ENCODE assay signal across 9 cellular contexts in the genomic region with DNA sequence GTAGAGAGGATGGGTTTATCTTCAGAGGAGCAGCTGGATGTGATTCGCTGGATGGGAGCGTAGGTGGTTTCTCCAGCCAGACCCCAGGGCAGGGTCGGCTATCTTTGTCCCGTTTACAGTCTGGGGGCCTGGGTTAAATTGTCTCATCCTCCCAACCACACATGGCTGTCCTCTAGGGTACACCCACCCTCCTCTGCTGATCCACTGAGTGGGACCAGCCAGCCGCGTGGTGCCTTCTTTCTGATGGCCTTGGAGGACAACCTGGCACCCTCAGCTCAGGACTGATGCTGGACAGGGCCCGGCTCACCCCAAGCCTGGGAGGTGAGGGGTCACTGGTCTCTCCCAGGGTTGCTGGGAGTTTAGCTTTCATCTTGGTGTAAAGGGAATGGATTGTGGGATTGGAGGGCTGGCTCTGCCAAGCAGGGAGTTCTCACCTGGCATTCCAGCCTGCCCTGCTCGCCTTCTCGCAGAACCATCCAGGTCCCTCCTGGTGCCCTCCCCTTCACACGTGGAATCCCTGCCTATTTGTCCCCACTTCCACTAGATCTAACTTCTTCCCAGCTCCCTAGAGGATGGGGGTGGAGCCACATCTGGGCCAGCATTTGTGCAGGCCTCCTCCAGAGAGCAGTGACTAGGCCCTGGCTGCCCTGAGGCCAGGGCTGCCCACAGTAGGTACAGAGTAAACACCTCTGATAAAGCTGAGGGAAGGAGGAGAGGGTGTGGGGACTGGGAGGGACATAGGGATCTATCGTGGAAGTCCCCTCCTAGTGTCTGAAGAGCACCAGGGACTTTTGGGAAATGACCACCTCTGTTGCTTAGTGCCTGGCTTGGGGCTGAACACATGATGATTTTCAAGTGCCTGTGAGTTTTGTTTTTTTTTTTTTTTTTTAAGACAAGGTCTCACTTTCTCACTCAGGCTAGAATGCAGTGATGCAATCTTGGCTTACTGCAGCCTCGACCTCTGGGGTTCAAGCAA. TPM values are rescaled to one million over a fixed set of nuclear protein-coding genes. Genes with fewer than 3 reads are reported as not detected.
DNase-seq lines count a peak whose midpoint lies in the region; ATAC-seq, FAIRE-seq and TF ChIP-seq lines count a peak whose summit lies in the region.
"Had no signal": no experiment of that assay in that cellular context is flagged by ENCODE, and none has a peak within 500 bp of the region (broad histone marks: within the 10 kb centered on the region; RNA-seq: fewer than 3 reads in every experiment).

No MANE protein-coding gene starts in this region.

- no peak for TF ChIP-seq POLR2A in K562 (conservative IDR thresholded peaks at IDR 0.05)

- H3K9me3 ChIP-seq in K562 (replicated peaks; ENCODE audit: control insufficient read depth, insufficient read depth, low read depth, low read length) (no peaks in the 10 kb centered on the region), lung (ENCODE audit: control insufficient read depth in 2 of 2, insufficient read depth in 1 of 2, low read length in 1 of 2) (no peaks in the 10 kb centered on the region)

- H3K9me1 ChIP-seq in K562 (ENCODE audit: control insufficient read depth, insufficient read depth, low read length): peaks cover 6% of the 10 kb centered on the region

- peaks cover 38% of the 10 kb centered on the region for H3K79me2 ChIP-seq in K562 (ENCODE audit: control insufficient read depth, insufficient read depth, low read length)

- H4K20me1 ChIP-seq in K562 (replicated peaks; ENCODE audit: control insufficient read depth, insufficient read depth, low read length): no peaks in the 10 kb centered on the region; the same call in 1 of the 2 replicates

- POLR2A ChIA-PET in HEK293T (lab: Yijun Ruan, JAX) (interaction anchor here (1.4 to 1.7 kb wide), 2 partner anchors 88 to 114 kb away, joined by 3 to 4 read pairs; partner anchors contain the start of gene UQCC2), K562 (lab: Yijun Ruan, JAX) (interaction anchor here (0.7 to 1.8 kb wide), 9 partner anchors 9 to 1677 kb away, joined by 3 to 5 read pairs (median 4); no protein-coding TSS in a partner anchor)

- 45% methylated on average over 12 of the region's 12 CpGs for WGBS in K562 (ENCODE audit: insufficient coverage, low coverage, missing lambda C conversion rate)
- WGBS in lung, 2 donors: 47 to 73% methylated on average over 12 of the region's 12 CpGs

- TF ChIP-seq CTCF in K562 (IDR thresholded peaks at IDR 0.05 in 2 of 3, conservative IDR thresholded peaks at IDR 0.05 in 1 of 3; ENCODE audit: insufficient read depth in 2 of 3, low read depth in 1 of 3, low read length in 3 of 3): no peak
- TF ChIP-seq CTCF in lung (IDR thresholded peaks at IDR 0.05; ENCODE audit: control extremely low read depth, extremely low read depth): no peak

- peaks cover 37% of the 10 kb centered on the region; the same call in 2 of the 3 replicates for H3K36me3 ChIP-seq in K562 (ENCODE audit: control insufficient read depth, insufficient read depth, low read length)
- peaks cover 0 to 4% of the 10 kb centered on the region in 2 donors for H3K36me3 ChIP-seq in lung (ENCODE audit: control insufficient read depth in 2 of 2, insufficient read depth in 2 of 2, low read length in 2 of 2)
- H3K36me3 ChIP-seq: cardiac muscle cell had no signal

- H3K27ac ChIP-seq in K562 (ENCODE audit: extremely low read depth, low read depth, low read length) (no peak overlapping the region), lung (ENCODE audit: low read depth in 1 of 2, low read length in 1 of 2) (peak overlapping the region in 1 of 2 donors; percentile 96)
- H3K27ac ChIP-seq: cardiac muscle cell had no signal

- peak overlapping the region; percentile 81 to 98 for H3K9ac ChIP-seq in K562 (ENCODE audit: insufficient read depth in 1 of 2, low read depth in 2 of 2, low read length in 2 of 2)

- peak; percentile 32 for FAIRE-seq in K562 (lab: Jason Lieb, UNC)

- BruUV-seq in K562 (replicated peaks; lab: Mats Ljungman, UMichigan): TSS peak; percentile 45

- H3K4me1 ChIP-seq in K562 (replicated peaks in 1 of 2; ENCODE audit: control insufficient read depth in 2 of 2, insufficient read depth in 2 of 2, low read length in 2 of 2) (peaks cover 14 to 31% of the 10 kb centered on the region in 2 experiments; a peak in 4 of 5 replicates), lung (ENCODE audit: control insufficient read depth in 2 of 2, insufficient read depth in 2 of 2, low read length in 2 of 2) (peaks cover 0 to 17% of the 10 kb centered on the region in 2 donors)

- H2AFZ ChIP-seq in K562 (ENCODE audit: low read depth, low read length): no peak overlapping the region

- in situ Hi-C loops in K562 (cut with MboI): no loop called here

- intact Hi-C loops in K562 (cut with micrococcal nuclease): no loop called here

- H3K27me3 ChIP-seq in K562 (ENCODE audit: control insufficient read depth in 2 of 2, insufficient read depth in 2 of 2, low read length in 2 of 2) (no peaks in the 10 kb centered on the region), lung (ENCODE audit: control insufficient read depth, insufficient read depth) (no peaks in the 10 kb centered on the region)

- peak; percentile 16; the same call in 2 of the 3 replicates for ATAC-seq in K562
- ATAC-seq in lung (ENCODE audit: insufficient read depth, low FRiP score): no peak
- ATAC-seq in GM21737 (IDR thresholded peaks at IDR 0.05; ENCODE audit: unreplicated experiment): no peak
- no peak for ATAC-seq in HG02588 (IDR thresholded peaks at IDR 0.05; ENCODE audit: unreplicated experiment)
- ATAC-seq in HG02798 (IDR thresholded peaks at IDR 0.05; ENCODE audit: poor library complexity, unreplicated experiment): no peak

- CTCF ChIA-PET in HEK293T (lab: Yijun Ruan, JAX): interaction anchor here (1.2 to 2.7 kb wide), 2 partner anchors 10 to 33 kb away, joined by 4 to 16 read pairs; no protein-coding TSS in a partner anchor
- CTCF ChIA-PET in K562 (lab: Yijun Ruan, JAX; ENCODE audit: low intra/inter-chr PET ratio): no interaction called here

- H3K4me3 ChIP-seq in K562: peak overlapping the region; percentile 86
- peak overlapping the region; percentile 64 for H3K4me3 ChIP-seq in lung

- TF ChIP-seq RAD21 in K562 (CRISPR knock-in tag; conservative IDR thresholded peaks at IDR 0.05 in 1 of 2, IDR thresholded peaks at IDR 0.05 in 1 of 2): no peak

- TF ChIP-seq EP300 in K562 (IDR thresholded peaks at IDR 0.05; ENCODE audit: low read length): no peak

- peak overlapping the region; percentile 93 for H3K4me2 ChIP-seq in K562 (ENCODE audit: insufficient read depth, low read length)

- peak; percentile 61 for DNase-seq in AG08396 (ENCODE audit: low spot score)
- no peak for DNase-seq in HEK293T (ENCODE audit: extremely low spot score)
- DNase-seq in K562 (ENCODE audit: extremely low read depth in 1 of 4, low spot score in 3 of 4): peak in 3 of 4 experiments; percentile 48 to 55 (median 55)
- DNase-seq in lung (ENCODE audit: low spot score): peak; percentile 50
- DNase-seq in HuH-7 (ENCODE audit: low spot score): no peak

TF ChIP-seq in HEK293T, 16 proteins besides CTCF, POLR2A, EP300 and RAD21 (continues in another document):
- TF ChIP-seq HDGF (IDR thresholded peaks at IDR 0.05; ENCODE audit: borderline replicate concordance) (no peak), TARDBP (IDR thresholded peaks at IDR 0.05) (no peak), ELF4 (IDR thresholded peaks at IDR 0.05) (no peak)

RNA-seq across cellular contexts. Expression of gene ITPR3, which starts 1.6 kb away (rescaled TPM):
- total RNA-seq in K562 (2011; cell fraction: chromatin; rRNA removed; ENCODE audit: low replicate concordance): 128 and 310 TPM in 2 replicates
- 120 and 148 TPM in 2 replicates for total RNA-seq in K562 (2011; cell fraction: nucleolus; rRNA removed)
- total RNA-seq in K562 (2011; cell fraction: nucleoplasm; rRNA removed): 89.0 and 102 TPM in 2 replicates
- total RNA-seq in K562 (2014; rRNA removed) (13.2 and 17.2 TPM in 2 replicates), K562 (2014; rRNA removed; fragmentation: Illumina TruSeq; extraction: Trizol) (4.9 and 7.0 TPM in 2 replicates), K562 (2015; rRNA removed; fragmentation: Illumina TruSeq; extraction: Trizol) (7.0 and 7.7 TPM in 2 replicates), K562 (2021) (31.2 and 35.7 TPM in 2 replicates), lung (10 to 100 TPM; 39.7 to 89.5 TPM)
- polyA plus RNA-seq in K562 (2011; rRNA removed) (14.7 and 22.4 TPM in 2 replicates), K562 (2014; fragmentation: Illumina TruSeq; extraction: Trizol) (20.5 and 22.0 TPM in 2 replicates), K562 (2014; fragmentation: Nextera tagmentation; extraction: Ambion mirVana) (under 1 TPM; 0.39 to 0.73 TPM), K562 (2014; rRNA removed) (20.9 and 23.7 TPM in 2 replicates), lung (10 to 100 TPM; 36.7 to 49.1 TPM)
- 15.6 and 18.8 TPM in 2 replicates for polyA plus RNA-seq in K562 (2011; cell fraction: cytosol; rRNA removed)
- polyA plus RNA-seq in K562 (2011; cell fraction: nucleus; rRNA removed): 187 and 251 TPM in 2 replicates
- 14.4 and 17.4 TPM in 2 replicates for polyA plus RNA-seq in K562 (2012)
- polyA minus RNA-seq in K562 (2011; rRNA and poly(A)+ RNA removed): 18.8 and 19.6 TPM in 2 replicates
- 19.1 and 27.6 TPM in 2 replicates for polyA minus RNA-seq in K562 (2011; cell fraction: cytosol; rRNA and poly(A)+ RNA removed)
- polyA minus RNA-seq in K562 (2011; cell fraction: nucleus; rRNA and poly(A)+ RNA removed): 48.7 and 51.2 TPM in 2 replicates

RNA-seq across cellular contexts. Expression of gene BAK1, which starts 42.7 kb away (rescaled TPM):
- total RNA-seq in K562 (2011; cell fraction: chromatin; rRNA removed; ENCODE audit: low replicate concordance): 5.4 and 22.3 TPM in 2 replicates
- total RNA-seq in K562 (2011; cell fraction: nucleolus; rRNA removed): 18.4 and 20.8 TPM in 2 replicates
- total RNA-seq in K562 (2011; cell fraction: nucleoplasm; rRNA removed): 18.6 and 21.4 TPM in 2 replicates
- 11.5 and 14.8 TPM in 2 replicates for total RNA-seq in K562 (2014; rRNA removed)
- total RNA-seq in K562 (2014; rRNA removed; fragmentation: Illumina TruSeq; extraction: Trizol): 14.4 and 16.5 TPM in 2 replicates
- 24.6 and 26.0 TPM in 2 replicates for total RNA-seq in K562 (2015; rRNA removed; fragmentation: Illumina TruSeq; extraction: Trizol)
- total RNA-seq in K562 (2021): 28.2 and 30.7 TPM in 2 replicates
- polyA plus RNA-seq in K562 (2011; rRNA removed): 18.9 and 22.7 TPM in 2 replicates
- 27.6 and 36.1 TPM in 2 replicates for polyA plus RNA-seq in K562 (2011; cell fraction: cytosol; rRNA removed)
- 19.6 and 25.1 TPM in 2 replicates for polyA plus RNA-seq in K562 (2011; cell fraction: nucleus; rRNA removed)
- polyA plus RNA-seq in K562 (2012): 23.7 and 26.4 TPM in 2 replicates
- polyA plus RNA-seq in K562 (2014; fragmentation: Illumina TruSeq; extraction: Trizol): 23.7 and 28.2 TPM in 2 replicates
- polyA plus RNA-seq in K562 (2014; fragmentation: Nextera tagmentation; extraction: Ambion mirVana): 1 to 10 TPM; 5.4 to 9.7 TPM
- polyA plus RNA-seq in K562 (2014; rRNA removed): 24.1 and 26.2 TPM in 2 replicates
- 12.4 and 16.0 TPM in 2 replicates for polyA minus RNA-seq in K562 (2011; rRNA and poly(A)+ RNA removed)
- polyA minus RNA-seq in K562 (2011; cell fraction: cytosol; rRNA and poly(A)+ RNA removed): 16.0 and 18.0 TPM in 2 replicates
- 5.7 and 7.8 TPM in 2 replicates for polyA minus RNA-seq in K562 (2011; cell fraction: nucleus; rRNA and poly(A)+ RNA removed)
- total RNA-seq in lung: 10 to 100 TPM in 1 of 2 donors, 1 to 10 TPM in 1; 7.4 to 23.2 TPM
- polyA plus RNA-seq in lung: 10 to 100 TPM; 14.6 to 25.6 TPM

Comparison
In these comparisons a context has a peak if more than half of its experiments do, and no peak if none do; other contexts are left out.
1. DNase-seq: peak in AG08396 (single experiment), K562 (3 of 4) and lung (single experiment); none in HEK293T (single experiment) and HuH-7 (single experiment).